ENCODE assay signal across 17 cellular contexts in genomic region chr1:67847466-67847865, GRCh38. TPM values are rescaled to one million over a fixed set of nuclear protein-coding genes. Genes with fewer than 3 reads are reported as not detected.
"Had no signal": no experiment of that assay in that cellular context is flagged by ENCODE, and none has a peak within 500 bp of the region (broad histone marks: within the 10 kb centered on the region; RNA-seq: fewer than 3 reads in every experiment).

No MANE protein-coding gene starts in this region.

- H3K27ac ChIP-seq: left lung, prostate gland, thoracic aorta had no signal

- DNase-seq: activated B cell treated with CpG ODN at 0.5 μM for 24 hours; activated CD4-positive, alpha-beta T cell treated with anti-CD3 and anti-CD28 coated beads, Interleukin-2, amount 10 ng/mL, durations not matched to agents 7 days and 5 days; activated CD8-positive, alpha-beta memory T cell treated with anti-CD3 and anti-CD28 coated beads for 24 hours; activated naive CD4-positive, alpha-beta T cell treated with anti-CD3 and anti-CD28 coated beads, Interleukin-2, amount 10 ng/mL, durations not matched to agents 7 days and 5 days; amniotic stem cell; head of caudate nucleus; left lung; mesendoderm; occipital lobe; stimulated activated CD4-positive, alpha-beta T cell treated with anti-CD3 and anti-CD28 coated beads, Interleukin-15, amount 100 ng/mL, for 24 hours; stimulated activated CD4-positive, alpha-beta T cell treated with anti-CD3 and anti-CD28 coated beads, Interleukin-4, amount 100 ng/mL, for 4 hours; stimulated activated naive CD8-positive, alpha-beta T cell treated with anti-CD3 and anti-CD28 coated beads, Interleukin-15, amount 100 ng/mL, for 72 hours; T-helper 17 cell had no signal

- H3K27ac Mint-ChIP-seq: activated B cell treated with CpG ODN at 0.5 μM for 24 hours; activated CD4-positive, alpha-beta T cell treated with anti-CD3 and anti-CD28 coated beads, Interleukin-2, amount 10 ng/mL, durations not matched to agents 7 days and 5 days; activated naive CD4-positive, alpha-beta T cell treated with anti-CD3 and anti-CD28 coated beads, Interleukin-2, amount 10 ng/mL, durations not matched to agents 7 days and 5 days; brain; nephron; stimulated activated naive CD8-positive, alpha-beta T cell treated with anti-CD3 and anti-CD28 coated beads, Interleukin-15, amount 100 ng/mL, for 72 hours; T-helper 17 cell had no signal

- H3K4me3 Mint-ChIP-seq: activated B cell treated with CpG ODN at 0.5 μM for 24 hours; activated CD4-positive, alpha-beta T cell treated with anti-CD3 and anti-CD28 coated beads, Interleukin-2, amount 10 ng/mL, durations not matched to agents 7 days and 5 days; activated naive CD4-positive, alpha-beta T cell treated with anti-CD3 and anti-CD28 coated beads, Interleukin-2, amount 10 ng/mL, durations not matched to agents 7 days and 5 days; brain; nephron; stimulated activated naive CD8-positive, alpha-beta T cell treated with anti-CD3 and anti-CD28 coated beads, Interleukin-15, amount 100 ng/mL, for 72 hours; T-helper 17 cell had no signal

- H3K4me3 ChIP-seq: left lung, prostate gland, thoracic aorta had no signal

- H3K4me1 Mint-ChIP-seq: activated B cell treated with CpG ODN at 0.5 μM for 24 hours; activated CD4-positive, alpha-beta T cell treated with anti-CD3 and anti-CD28 coated beads, Interleukin-2, amount 10 ng/mL, durations not matched to agents 7 days and 5 days; activated naive CD4-positive, alpha-beta T cell treated with anti-CD3 and anti-CD28 coated beads, Interleukin-2, amount 10 ng/mL, durations not matched to agents 7 days and 5 days; nephron; stimulated activated naive CD8-positive, alpha-beta T cell treated with anti-CD3 and anti-CD28 coated beads, Interleukin-15, amount 100 ng/mL, for 72 hours had no signal

- H3K4me1 ChIP-seq: prostate gland had no signal

- H3K36me3 Mint-ChIP-seq: activated naive CD4-positive, alpha-beta T cell treated with anti-CD3 and anti-CD28 coated beads, Interleukin-2, amount 10 ng/mL, durations not matched to agents 7 days and 5 days; brain had no signal

- H3K36me3 ChIP-seq: left lung, prostate gland, thoracic aorta had no signal

- H3K27me3 ChIP-seq: left lung had no signal

- ATAC-seq: left lung; stimulated activated naive CD8-positive, alpha-beta T cell treated with anti-CD3 and anti-CD28 coated beads, Interleukin-15, amount 100 ng/mL, for 72 hours; T-helper 17 cell had no signal

- H3K9me3 ChIP-seq: left lung, prostate gland, thoracic aorta had no signal

- H3K9me3 Mint-ChIP-seq: activated B cell treated with CpG ODN at 0.5 μM for 24 hours; activated CD4-positive, alpha-beta T cell treated with anti-CD3 and anti-CD28 coated beads, Interleukin-2, amount 10 ng/mL, durations not matched to agents 7 days and 5 days; activated naive CD4-positive, alpha-beta T cell treated with anti-CD3 and anti-CD28 coated beads, Interleukin-2, amount 10 ng/mL, durations not matched to agents 7 days and 5 days; brain; nephron; stimulated activated naive CD8-positive, alpha-beta T cell treated with anti-CD3 and anti-CD28 coated beads, Interleukin-15, amount 100 ng/mL, for 72 hours had no signal

RNA-seq across cellular contexts. Expression of gene GNG12, which starts 14.2 kb away (rescaled TPM):
- total RNA-seq: activated B cell treated with CpG ODN at 0.5 μM for 24 hours, T-helper 17 cell had no signal
